Comparison of ENCODE assay signal across 21 cellular contexts in the genomic region with DNA sequence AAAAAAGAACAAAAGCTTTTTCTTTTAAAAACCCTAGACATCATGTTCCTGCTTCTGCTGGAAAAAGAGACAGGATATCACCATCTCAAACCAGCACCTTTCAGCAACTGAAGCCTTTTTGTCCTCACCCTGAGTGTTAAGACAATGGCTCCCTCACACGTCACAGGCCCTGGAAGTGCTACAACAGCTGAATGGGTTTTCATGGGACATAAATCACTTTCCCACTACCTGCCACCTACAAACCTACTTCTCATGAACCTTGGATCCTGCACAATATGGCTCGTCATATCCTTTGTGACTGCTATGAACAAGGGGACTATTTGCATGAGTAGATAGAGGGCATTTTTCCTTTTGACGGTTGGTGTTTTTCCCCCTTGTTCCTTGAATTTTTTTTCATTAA.
A peak's percentile ranks its signal among the peaks of the same experiment; 100 is the strongest.
DNase-seq lines count a peak whose midpoint lies in the region; ATAC-seq and TF ChIP-seq lines count a peak whose summit lies in the region.
"Had no signal": no experiment of that assay in that cellular context is flagged by ENCODE, and none has a peak within 500 bp of the region (broad histone marks: within the 10 kb centered on the region; RNA-seq: fewer than 3 reads in every experiment).

No MANE protein-coding gene starts in this region.

- TF ChIP-seq CTCF in BE2C (IDR thresholded peaks at IDR 0.05; ENCODE audit: low read depth, low read length): no peak

- intact Hi-C loops in naive thymus-derived CD4-positive, alpha-beta T cell (cut with micrococcal nuclease): no loop called here

- no peaks in the 10 kb centered on the region for H3K9me3 ChIP-seq in BE2C
- H3K9me3 ChIP-seq in naive thymus-derived CD4-positive, alpha-beta T cell (ENCODE audit: control insufficient read depth in 2 of 3, low read length in 3 of 3): no peaks in the 10 kb centered on the region
- H3K9me3 ChIP-seq: thyroid gland had no signal

- ATAC-seq in naive thymus-derived CD4-positive, alpha-beta T cell: no peak
- ATAC-seq: stimulated activated naive B cell treated with anti-CD40 and anti-IgM and Interleukin-4, amounts not matched to agents 10 μg/mL and 1 μg/mL and 100 μg/mL, for 72 hours; T-helper 17 cell had no signal

- CTCF ChIA-PET in naive thymus-derived CD4-positive, alpha-beta T cell (lab: Charles Lee): no interaction called here

- no peaks in the 10 kb centered on the region for H3K36me3 ChIP-seq in BE2C
- no peaks in the 10 kb centered on the region for H3K36me3 ChIP-seq in naive thymus-derived CD4-positive, alpha-beta T cell (ENCODE audit: control insufficient read depth in 2 of 3, insufficient read depth in 3 of 3, low read length in 3 of 3)
- H3K36me3 ChIP-seq: thyroid gland had no signal

- H3K27ac Mint-ChIP-seq in naive thymus-derived CD4-positive, alpha-beta T cell: no peak overlapping the region
- H3K27ac Mint-ChIP-seq: memory B cell; stimulated activated naive B cell treated with anti-CD40 and anti-IgM and Interleukin-4, amounts not matched to agents 10 μg/mL and 1 μg/mL and 100 μg/mL, for 72 hours; T-helper 17 cell had no signal

- no peak overlapping the region for H3K4me3 ChIP-seq in BE2C (ENCODE audit: low read depth, low read length)
- H3K4me3 ChIP-seq in naive thymus-derived CD4-positive, alpha-beta T cell (ENCODE audit: low read length): no peak overlapping the region
- H3K4me3 ChIP-seq: thyroid gland had no signal

- H3K27me3 Mint-ChIP-seq in naive thymus-derived CD4-positive, alpha-beta T cell: no peaks in the 10 kb centered on the region
- H3K27me3 Mint-ChIP-seq: memory B cell; naive B cell; stimulated activated naive B cell treated with anti-CD40 and anti-IgM and Interleukin-4, amounts not matched to agents 10 μg/mL and 1 μg/mL and 100 μg/mL, for 72 hours; T-helper 17 cell had no signal

- no peaks in the 10 kb centered on the region for H3K4me1 ChIP-seq in BE2C
- H3K4me1 ChIP-seq in naive thymus-derived CD4-positive, alpha-beta T cell (ENCODE audit: control insufficient read depth in 2 of 2, insufficient read depth in 2 of 2, low read length in 2 of 2): no peaks in the 10 kb centered on the region

- DNase-seq in SHP77 treated with DMSO at 0.1 percent for 48 hours (lab: John Stamatoyannopoulos, UW) (peak; percentile 22), SHP77 (lab: John Stamatoyannopoulos, UW) (no peak), BE2C (no peak), CD1c-positive myeloid dendritic cell (ENCODE audit: extremely low spot score) (no peak)
- no peak for DNase-seq in naive thymus-derived CD4-positive, alpha-beta T cell
- DNase-seq: ACHN; activated gamma-delta T cell; activated T-cell treated with anti-CD3 and anti-CD28 coated beads for 4 hours; DMS153; kidney; naive B cell; NCI-H187 treated with DMSO at 0.1 percent for 48 hours; SIG-M5; stimulated activated naive B cell treated with anti-CD40 and anti-IgM and Interleukin-4, amounts not matched to agents 10 μg/mL and 1 μg/mL and 100 μg/mL, for 72 hours; T-helper 17 cell had no signal

- peaks cover 14 to 27% (median 22%) of the 10 kb centered on the region in 7 donors for H3K4me1 Mint-ChIP-seq in naive thymus-derived CD4-positive, alpha-beta T cell

- H3K4me3 Mint-ChIP-seq in naive thymus-derived CD4-positive, alpha-beta T cell: no peak overlapping the region
- H3K4me3 Mint-ChIP-seq: memory B cell; naive B cell; stimulated activated naive B cell treated with anti-CD40 and anti-IgM and Interleukin-4, amounts not matched to agents 10 μg/mL and 1 μg/mL and 100 μg/mL, for 72 hours; T-helper 17 cell had no signal

- peak overlapping the region; percentile 57 for H3K27ac ChIP-seq in angular gyrus (ENCODE audit: low read depth, low read length)
- peak overlapping the region; percentile 24 for H3K27ac ChIP-seq in layer of hippocampus (ENCODE audit: low read depth, low read length)
- H3K27ac ChIP-seq in temporal lobe (ENCODE audit: low read depth, low read length): peak overlapping the region; percentile 97
- no peak overlapping the region for H3K27ac ChIP-seq in naive thymus-derived CD4-positive, alpha-beta T cell (ENCODE audit: low read depth, low read length)
- H3K27ac ChIP-seq: C4-2B had no signal

- H3K36me3 Mint-ChIP-seq in naive thymus-derived CD4-positive, alpha-beta T cell: peaks cover 5 to 22% (median 10%) of the 10 kb centered on the region in 5 donors

- H3K27me3 ChIP-seq in layer of hippocampus (ENCODE audit: control insufficient read depth, insufficient read depth, low read length) (no peaks in the 10 kb centered on the region), BE2C (no peaks in the 10 kb centered on the region)
- no peaks in the 10 kb centered on the region for H3K27me3 ChIP-seq in naive thymus-derived CD4-positive, alpha-beta T cell (ENCODE audit: control insufficient read depth in 2 of 2, insufficient read depth in 2 of 2, low read length in 2 of 2)
- H3K27me3 ChIP-seq: thyroid gland had no signal

- POLR2A ChIA-PET in naive thymus-derived CD4-positive, alpha-beta T cell (lab: Charles Lee): no interaction called here

- H3K9me3 Mint-ChIP-seq in naive thymus-derived CD4-positive, alpha-beta T cell: peaks cover 0 to 3% (median 0%) of the 10 kb centered on the region in 11 donors
- H3K9me3 Mint-ChIP-seq: stimulated activated naive B cell treated with anti-CD40 and anti-IgM and Interleukin-4, amounts not matched to agents 10 μg/mL and 1 μg/mL and 100 μg/mL, for 72 hours had no signal
